In genomic region chr2:96449637-96450036, GRCh38 we compare ENCODE assay signal across 22 cellular contexts. TPM values are rescaled to one million over a fixed set of nuclear protein-coding genes. Genes with fewer than 3 reads are reported as not detected.
DNase-seq lines count a peak whose midpoint lies in the region; ATAC-seq and TF ChIP-seq lines count a peak whose summit lies in the region.
"Had no signal": no experiment of that assay in that cellular context is flagged by ENCODE, and none has a peak within 500 bp of the region (broad histone marks: within the 10 kb centered on the region; RNA-seq: fewer than 3 reads in every experiment).

No MANE protein-coding gene starts in this region.

- H3K4me1 ChIP-seq in PC-9 (replicated peaks; ENCODE audit: insufficient read depth), result peaks cover 13% of the 10 kb centered on the region
- H3K4me1 ChIP-seq in esophagus muscularis mucosa, result no peaks in the 10 kb centered on the region
- no peaks in the 10 kb centered on the region for H3K4me1 ChIP-seq in prostate gland (replicated peaks)
- no peaks in the 10 kb centered on the region for H3K4me1 ChIP-seq in vagina
- H3K4me1 ChIP-seq: BLaER1 had no signal

- DNase-seq in Calu3 (no peak), PC-9 (peak; percentile 60 to 69), esophagus muscularis mucosa (ENCODE audit: extremely low spot score) (peak; percentile 60), prostate gland (ENCODE audit: low spot score) (peak; percentile 43), amygdala (lab: John Stamatoyannopoulos, UW) (no peak), vagina (ENCODE audit: extremely low spot score in 2 of 2) (no peak)
- DNase-seq: ACHN; CD4-positive, alpha-beta T cell; GDM1; Karpas-422; NCI-H1417; NCI-H1694 treated with DMSO at 0.1 percent for 48 hours; NCI-H2081 treated with DMSO at 0.1 percent for 48 hours; NCI-H2171 treated with DMSO at 0.1 percent for 48 hours; NCI-H446; NCI-H526 had no signal

- CTCF ChIA-PET in Calu3 (lab: Charles Lee) (no interaction called here), PC-9 (lab: Charles Lee) (interaction anchor here (0.6 kb wide), 1 partner anchor 44 kb away, joined by 4 read pairs; no protein-coding TSS in a partner anchor)

- BruUV-seq in Calu3 (replicated peaks; lab: Mats Ljungman, UMichigan), result no TSS peak
- no TSS peak for BruUV-seq in PC-9 (replicated peaks; lab: Mats Ljungman, UMichigan)

- H4K20me1 ChIP-seq in PC-9 (ENCODE audit: insufficient read depth), result no peaks in the 10 kb centered on the region
- H4K20me1 ChIP-seq: BLaER1 had no signal

- H3K79me2 ChIP-seq in PC-9 (ENCODE audit: low read depth), result no peaks in the 10 kb centered on the region

- peaks cover 2% of the 10 kb centered on the region for H3K9me3 Mint-ChIP-seq in Calu3 (ENCODE audit: low read depth, unreplicated experiment)
- H3K9me3 Mint-ChIP-seq: CD4-positive, alpha-beta T cell; IgD-negative memory B cell had no signal

- H3K4me3 Mint-ChIP-seq in Calu3 (ENCODE audit: low read depth, unreplicated experiment), result no peak overlapping the region
- H3K4me3 Mint-ChIP-seq: CD4-positive, alpha-beta T cell; IgD-negative memory B cell had no signal

- no peaks in the 10 kb centered on the region for H3K27me3 Mint-ChIP-seq in Calu3 (ENCODE audit: unreplicated experiment)
- H3K27me3 Mint-ChIP-seq: CD4-positive, alpha-beta T cell; IgD-negative memory B cell had no signal

- H3K27me3 ChIP-seq in PC-9 (ENCODE audit: insufficient read depth, low read depth) (no peaks in the 10 kb centered on the region), esophagus muscularis mucosa (peaks cover 0 to 15% (median 0%) of the 10 kb centered on the region in 4 donors), prostate gland (replicated peaks; ENCODE audit: insufficient read depth) (no peaks in the 10 kb centered on the region), vagina (no peaks in the 10 kb centered on the region)
- H3K27me3 ChIP-seq: BLaER1 had no signal

- TF ChIP-seq POLR2A in esophagus muscularis mucosa (IDR thresholded peaks at IDR 0.05; ENCODE audit: low read depth) (no peak), prostate gland (IDR thresholded peaks at IDR 0.05) (no peak), vagina (IDR thresholded peaks at IDR 0.05) (no peak)

- H3K4me1 Mint-ChIP-seq in Calu3 (ENCODE audit: low read depth, unreplicated experiment), result peaks cover 25% of the 10 kb centered on the region
- H3K4me1 Mint-ChIP-seq: IgD-negative memory B cell had no signal

- TF ChIP-seq CTCF in Calu3 (IDR thresholded peaks at IDR 0.05; ENCODE audit: unreplicated experiment) (no peak), PC-9 (conservative IDR thresholded peaks at IDR 0.05) (no peak), esophagus muscularis mucosa (IDR thresholded peaks at IDR 0.05) (no peak), prostate gland (IDR thresholded peaks at IDR 0.05) (no peak), vagina (IDR thresholded peaks at IDR 0.05) (no peak)

- no peak for TF ChIP-seq EP300 in esophagus muscularis mucosa (IDR thresholded peaks at IDR 0.05)

- peak overlapping the region; percentile 13 for H3K4me2 ChIP-seq in PC-9
- H3K4me2 ChIP-seq: BLaER1 had no signal

- H3K27ac ChIP-seq in PC-9, result no peak overlapping the region
- no peak overlapping the region for H3K27ac ChIP-seq in esophagus muscularis mucosa (replicated peaks in 1 of 4)
- no peak overlapping the region for H3K27ac ChIP-seq in prostate gland
- H3K27ac ChIP-seq in vagina, result no peak overlapping the region
- H3K27ac ChIP-seq: BLaER1 had no signal

- POLR2A ChIA-PET in PC-9 (lab: Charles Lee; ENCODE audit: unreplicated experiment), result interaction anchor here (0.5 kb wide), 1 partner anchor 1285 kb away, joined by 3 read pairs; no protein-coding TSS in a partner anchor

- peak overlapping the region; percentile 40; the same call in 1 of the 2 replicates for H2AFZ ChIP-seq in PC-9

- H3K36me3 Mint-ChIP-seq in Calu3 (ENCODE audit: insufficient read depth, unreplicated experiment), result no peaks in the 10 kb centered on the region
- H3K36me3 Mint-ChIP-seq: IgD-negative memory B cell had no signal

- no peak for ATAC-seq in GM19452 (IDR thresholded peaks at IDR 0.05; ENCODE audit: unreplicated experiment)

- H3K4me3 ChIP-seq in PC-9, result no peak overlapping the region
- no peak overlapping the region for H3K4me3 ChIP-seq in esophagus muscularis mucosa
- no peak overlapping the region for H3K4me3 ChIP-seq in prostate gland
- H3K4me3 ChIP-seq in vagina, result no peak overlapping the region
- H3K4me3 ChIP-seq: BLaER1 had no signal

- H3K27ac Mint-ChIP-seq in Calu3 (ENCODE audit: unreplicated experiment), result peak overlapping the region; percentile 0
- H3K27ac Mint-ChIP-seq: CD4-positive, alpha-beta T cell; IgD-negative memory B cell had no signal

- H3K9me3 ChIP-seq in PC-9 (ENCODE audit: insufficient read depth, low read depth), result no peaks in the 10 kb centered on the region
- H3K9me3 ChIP-seq in esophagus muscularis mucosa, result no peaks in the 10 kb centered on the region
- H3K9me3 ChIP-seq in prostate gland, result no peaks in the 10 kb centered on the region
- H3K9me3 ChIP-seq in vagina, result no peaks in the 10 kb centered on the region
- H3K9me3 ChIP-seq: BLaER1 had no signal

- 86% methylated on average over 6 of the region's 6 CpGs for WGBS in esophagus muscularis mucosa
- WGBS in prostate gland, result 52% methylated on average over 6 of the region's 6 CpGs

- H3K9me2 ChIP-seq in PC-9 (ENCODE audit: insufficient read depth), result no peaks in the 10 kb centered on the region

- H3K36me3 ChIP-seq in PC-9 (ENCODE audit: low read depth) (no peaks in the 10 kb centered on the region), esophagus muscularis mucosa (no peaks in the 10 kb centered on the region), prostate gland (no peaks in the 10 kb centered on the region), vagina (no peaks in the 10 kb centered on the region)
- H3K36me3 ChIP-seq: BLaER1 had no signal

- intact Hi-C loops in Calu3 (cut with micrococcal nuclease; ENCODE audit: unreplicated experiment), result no loop called here
- intact Hi-C loops in PC-9 (cut with micrococcal nuclease; ENCODE audit: unreplicated experiment), result loop anchor here (1.0 to 5.0 kb wide), 2 partner anchors 43 to 57 kb away; no protein-coding TSS in a partner anchor
- intact Hi-C loops in esophagus muscularis mucosa (cut with DNase I), result no loop called here
- intact Hi-C loops in prostate gland (cut with DNase I), result no loop called here
- intact Hi-C loops in vagina (cut with DNase I), result no loop called here

- H3F3A ChIP-seq in PC-9 (ENCODE audit: insufficient read depth, low read depth), result no peaks in the 10 kb centered on the region; the same call in 1 of the 2 replicates

RNA-seq across cellular contexts. Expression of gene NEURL3, which starts 55.5 kb away (rescaled TPM):
- 18.5 and 19.7 TPM in 2 replicates for total RNA-seq in Calu3 (2022)
- 0.48 and 0.63 TPM in 2 replicates for total RNA-seq in PC-9 (2021)
- not detected for total RNA-seq in esophagus muscularis mucosa
- total RNA-seq in prostate gland, result 10 to 100 TPM in 1 of 2 donors, 1 to 10 TPM in 1; 8.9 to 28.9 TPM
- total RNA-seq in vagina, result 2.5 TPM
- total RNA-seq: CD4-positive, alpha-beta T cell; H4; OCI-LY7; SK-MEL-5 had no signal

Comparison
In these comparisons a context has a peak if more than half of its experiments do, and no peak if none do; other contexts are left out.
1. DNase-seq: peak in PC-9 (2 of 2), esophagus muscularis mucosa (single experiment) and prostate gland (single experiment); none in Calu3 (single experiment), amygdala (0 of 56) and vagina (0 of 2).